In genomic region chr10:52257692-52258075, GRCh38 we compare ENCODE assay signal across 15 cellular contexts. TPM values are rescaled to one million over a fixed set of nuclear protein-coding genes. Genes with fewer than 3 reads are reported as not detected.
DNase-seq lines count a peak whose midpoint lies in the region; ATAC-seq and TF ChIP-seq lines count a peak whose summit lies in the region.
"Had no signal": no experiment of that assay in that cellular context is flagged by ENCODE, and none has a peak within 500 bp of the region (broad histone marks: within the 10 kb centered on the region; RNA-seq: fewer than 3 reads in every experiment).

No MANE protein-coding gene starts in this region.

- no peak overlapping the region for H3K27ac Mint-ChIP-seq in CD8-positive, alpha-beta memory T cell
- H3K27ac Mint-ChIP-seq: T-cell had no signal

- ATAC-seq in GM19324 (IDR thresholded peaks at IDR 0.05; ENCODE audit: low FRiP score, unreplicated experiment) (peak; percentile 73), HG02571 (IDR thresholded peaks at IDR 0.05; ENCODE audit: unreplicated experiment) (peak; percentile 59), HG03135 (IDR thresholded peaks at IDR 0.05; ENCODE audit: unreplicated experiment) (peak; percentile 85), aorta (ENCODE audit: low FRiP score) (no peak)
- ATAC-seq: T-cell had no signal

- dilution Hi-C loops in mammary epithelial cell (cut with HindIII; ENCODE audit: low sequenced_read_pairs): no loop called here

- H3K4me3 Mint-ChIP-seq in CD8-positive, alpha-beta memory T cell: no peak overlapping the region
- H3K4me3 Mint-ChIP-seq: T-cell had no signal

- no peaks in the 10 kb centered on the region for H3K36me3 Mint-ChIP-seq in CD8-positive, alpha-beta memory T cell
- H3K36me3 Mint-ChIP-seq: T-cell had no signal

- no peaks in the 10 kb centered on the region for H3K9me3 ChIP-seq in mammary epithelial cell (replicated peaks; ENCODE audit: insufficient read depth, low read length)
- H3K9me3 ChIP-seq in aorta (ENCODE audit: control insufficient read depth, low read length): no peaks in the 10 kb centered on the region
- H3K9me3 ChIP-seq in CD8-positive, alpha-beta memory T cell (ENCODE audit: low read length): no peaks in the 10 kb centered on the region
- H3K9me3 ChIP-seq: stomach had no signal

- no peak for DNase-seq in mammary epithelial cell
- no peak for DNase-seq in cerebellar nuclear complex (lab: John Stamatoyannopoulos, UW)
- DNase-seq in activated naive CD4-positive, alpha-beta T cell treated with Interleukin-2 at 50 U/mL for 16 hours: no peak
- DNase-seq in aorta: no peak
- no peak for DNase-seq in CD8-positive, alpha-beta memory T cell
- DNase-seq: activated CD4-positive, alpha-beta T cell treated with anti-CD3 and anti-CD28 coated beads, Interleukin-2, amount 50 U/mL, for 1 hour; COR-L47; H7; Karpas-422; posterior cingulate gyrus; stomach; T-cell had no signal

- H3K9me3 Mint-ChIP-seq in CD8-positive, alpha-beta memory T cell: peaks cover 0 to 1% (median 0%) of the 10 kb centered on the region in 5 donors
- H3K9me3 Mint-ChIP-seq: T-cell had no signal

- peaks cover 0 to 2% of the 10 kb centered on the region in 2 donors for H3K27me3 Mint-ChIP-seq in CD8-positive, alpha-beta memory T cell
- H3K27me3 Mint-ChIP-seq: T-cell had no signal

- no peak overlapping the region for H3K9ac ChIP-seq in mammary epithelial cell (ENCODE audit: insufficient read depth, low read length)

- H3K36me3 ChIP-seq in mammary epithelial cell (ENCODE audit: insufficient read depth, low read length) (no peaks in the 10 kb centered on the region), aorta (ENCODE audit: control insufficient read depth in 1 of 2, insufficient read depth in 2 of 2, low read length in 1 of 2) (no peaks in the 10 kb centered on the region)
- no peaks in the 10 kb centered on the region for H3K36me3 ChIP-seq in CD8-positive, alpha-beta memory T cell (ENCODE audit: insufficient read depth, low read length)
- H3K36me3 ChIP-seq: stomach had no signal

- 89% methylated on average over 1 of the region's 1 CpG for WGBS in mammary epithelial cell (ENCODE audit: low coverage, missing lambda C conversion rate)
- WGBS in aorta, 2 donors: 55 to 59% methylated on average over 1 of the region's 1 CpG

- POLR2A ChIA-PET in CD8-positive, alpha-beta memory T cell (lab: Charles Lee): no interaction called here

- no peaks in the 10 kb centered on the region for H3K4me1 Mint-ChIP-seq in CD8-positive, alpha-beta memory T cell
- H3K4me1 Mint-ChIP-seq: T-cell had no signal

- peaks cover 17% of the 10 kb centered on the region for H3K4me1 ChIP-seq in mammary epithelial cell (ENCODE audit: insufficient read depth, low read length)
- H3K4me1 ChIP-seq in aorta (ENCODE audit: control insufficient read depth in 1 of 2, insufficient read depth in 2 of 2, low read length in 2 of 2): peaks cover 0 to 2% of the 10 kb centered on the region in 2 donors
- no peaks in the 10 kb centered on the region for H3K4me1 ChIP-seq in CD8-positive, alpha-beta memory T cell (ENCODE audit: insufficient read depth, low read length)

- no peaks in the 10 kb centered on the region for H4K20me1 ChIP-seq in mammary epithelial cell (ENCODE audit: insufficient read depth, low read length)

- in situ Hi-C loops in mammary epithelial cell (cut with MboI; ENCODE audit: low sequenced_read_pairs in 2 of 2): no loop called here

- H3K4me3 ChIP-seq in mammary epithelial cell (replicated peaks in 1 of 3; ENCODE audit: insufficient read depth in 1 of 3, low read depth in 2 of 3, low read length in 3 of 3) (no peak overlapping the region), aorta (ENCODE audit: low read length in 2 of 2) (no peak overlapping the region)
- H3K4me3 ChIP-seq in CD8-positive, alpha-beta memory T cell (ENCODE audit: low read length): no peak overlapping the region
- H3K4me3 ChIP-seq: stomach had no signal

- no peak for TF ChIP-seq CTCF in mammary epithelial cell (conservative IDR thresholded peaks at IDR 0.05 in 1 of 2, IDR thresholded peaks at IDR 0.05 in 1 of 2; ENCODE audit: extremely low read depth in 1 of 2, insufficient read depth in 1 of 2, low read depth in 1 of 2, low read length in 2 of 2)

- H3K4me2 ChIP-seq in mammary epithelial cell (ENCODE audit: insufficient read depth, low read depth, low read length): peak overlapping the region; percentile 61

- intact Hi-C loops in mammary epithelial cell (cut with micrococcal nuclease) (no loop called here), aorta (cut with DNase I) (no loop called here)

- H3K79me2 ChIP-seq in mammary epithelial cell (ENCODE audit: insufficient read depth, low read length): no peaks in the 10 kb centered on the region

- no peak overlapping the region for H2AFZ ChIP-seq in mammary epithelial cell (ENCODE audit: low read depth, low read length)

- CTCF ChIA-PET in mammary epithelial cell (lab: Charles Lee; ENCODE audit: low non-redundant PET): no interaction called here
- CTCF ChIA-PET in CD8-positive, alpha-beta memory T cell (lab: Charles Lee): no interaction called here

- no TSS peak for BruUV-seq in mammary epithelial cell (replicated peaks; lab: Mats Ljungman, UMichigan)

- H3K27ac ChIP-seq in mammary epithelial cell (ENCODE audit: insufficient read depth, low read depth, low read length) (peak overlapping the region; percentile 66), aorta (ENCODE audit: low read depth in 1 of 2, low read length in 2 of 2) (no peak overlapping the region)
- no peak overlapping the region for H3K27ac ChIP-seq in CD8-positive, alpha-beta memory T cell (ENCODE audit: low read depth, low read length)
- H3K27ac ChIP-seq: stomach had no signal

- H3K27me3 ChIP-seq in mammary epithelial cell (ENCODE audit: insufficient read depth, low read length): no peaks in the 10 kb centered on the region
- no peaks in the 10 kb centered on the region for H3K27me3 ChIP-seq in aorta (ENCODE audit: control insufficient read depth in 1 of 2, insufficient read depth in 2 of 2, low read length in 1 of 2)
- no peaks in the 10 kb centered on the region for H3K27me3 ChIP-seq in CD8-positive, alpha-beta memory T cell (ENCODE audit: insufficient read depth, low read length, poor library complexity, severe bottlenecking)
- H3K27me3 ChIP-seq: stomach had no signal

RNA-seq across cellular contexts. Expression of gene DKK1, which starts 56.4 kb away (rescaled TPM):
- total RNA-seq in mammary epithelial cell (100 to 1,000 TPM; 157 to 161 TPM), aorta (1 to 10 TPM in 1 of 2 donors, under 1 TPM in 1; 0.96 to 2.4 TPM)
- polyA plus RNA-seq in mammary epithelial cell (325 TPM), aorta (under 1 TPM in 1 of 2 donors, not detected in 1; 0.84 TPM)
- polyA minus RNA-seq in mammary epithelial cell: 217 TPM
- not detected for total RNA-seq in CD8-positive, alpha-beta memory T cell
- polyA plus RNA-seq in CD8-positive, alpha-beta memory T cell: not detected

Comparison
In these comparisons a context has a peak if more than half of its experiments do, and no peak if none do; other contexts are left out.
1. RNA of gene DKK1, which starts 56.4 kb away (total RNA-seq): 157 to 161 TPM in mammary epithelial cell; 0.96 to 2.4 TPM in aorta and not detected in CD8-positive, alpha-beta memory T cell; every median in the first group is over 10 times any median in the second.